In the genomic region with DNA sequence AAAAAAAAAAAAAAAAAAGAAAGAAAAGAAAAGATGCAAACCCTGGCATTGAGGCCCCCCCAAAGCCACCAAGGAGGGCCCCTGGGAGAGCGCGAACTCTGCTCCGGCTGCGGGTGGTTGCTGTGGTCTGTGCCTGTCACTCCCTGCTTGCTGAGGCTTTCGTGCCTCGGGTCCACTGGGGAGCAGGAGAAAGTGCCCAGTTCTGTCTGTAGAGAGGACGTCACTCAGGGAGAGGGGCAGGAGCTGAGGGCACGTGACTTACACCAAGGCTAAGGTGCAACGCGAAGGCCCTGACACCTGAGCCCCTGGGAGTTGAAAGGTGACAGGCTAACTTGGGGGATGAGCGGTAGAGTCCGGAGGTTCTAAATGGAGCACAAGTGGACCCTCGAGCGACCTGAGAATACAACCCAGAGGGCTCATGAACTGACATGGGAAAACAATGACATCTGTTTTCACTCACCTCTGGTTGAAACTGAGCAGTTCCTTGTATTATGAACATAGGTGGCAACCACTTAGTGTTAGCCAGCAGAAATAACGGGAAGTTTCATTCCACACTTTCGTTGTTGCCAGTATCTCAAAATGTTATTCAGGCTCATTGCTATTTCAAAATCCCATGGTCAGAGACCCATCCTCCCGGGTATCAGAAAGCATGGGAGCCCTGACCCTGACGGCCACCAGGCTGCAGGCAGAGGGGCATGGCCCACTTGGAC, we compare ENCODE assay signal across 8 cellular contexts.
DNase-seq lines count a peak whose midpoint lies in the region; ATAC-seq, FAIRE-seq and TF ChIP-seq lines count a peak whose summit lies in the region.

No MANE protein-coding gene starts in this region.

- H3K4me3 ChIP-seq in ACC112 (ENCODE audit: low read depth, low read length) (peak overlapping the region; percentile 43), astrocyte (ENCODE audit: insufficient read depth, low read depth, low read length) (peak overlapping the region; percentile 21), skeletal muscle tissue (ENCODE audit: low read length in 3 of 3) (peak overlapping the region; percentile 36 to 59 (median 45))

- H3K27me3 Mint-ChIP-seq in astrocyte (ENCODE audit: low read depth, unreplicated experiment): peaks cover 4% of the 10 kb centered on the region

- peak overlapping the region; percentile 82 for H3K4me2 ChIP-seq in astrocyte (ENCODE audit: low read length)

- peak overlapping the region; percentile 65 for H3K9ac ChIP-seq in astrocyte (ENCODE audit: low read length)
- peak overlapping the region in 1 of 3 donors; percentile 40 for H3K9ac ChIP-seq in skeletal muscle tissue (ENCODE audit: low read depth in 1 of 3, low read length in 3 of 3)

- no peaks in the 10 kb centered on the region for H4K20me1 ChIP-seq in astrocyte (ENCODE audit: insufficient read depth, low read length)

- H3K4me1 ChIP-seq in ACC112 (ENCODE audit: control insufficient read depth, insufficient read depth, low read length, unreplicated experiment) (peaks cover 12% of the 10 kb centered on the region), astrocyte (ENCODE audit: insufficient read depth, low read length) (peaks cover 11% of the 10 kb centered on the region), skeletal muscle tissue (ENCODE audit: control insufficient read depth in 3 of 3, insufficient read depth in 3 of 3, low read length in 3 of 3) (peaks cover 11 to 15% (median 14%) of the 10 kb centered on the region in 3 donors)

- H3K4me3 Mint-ChIP-seq in astrocyte (ENCODE audit: unreplicated experiment): no peak overlapping the region

- TF ChIP-seq CTCF in astrocyte (IDR thresholded peaks at IDR 0.05; ENCODE audit: insufficient read depth, low read depth, low read length): no peak

- FAIRE-seq in astrocyte (lab: Jason Lieb, UNC): no peak

- H3K9me3 ChIP-seq in astrocyte (ENCODE audit: insufficient read depth, low read depth, low read length) (no peaks in the 10 kb centered on the region), skeletal muscle tissue (ENCODE audit: control insufficient read depth in 3 of 3, low read length in 3 of 3) (no peaks in the 10 kb centered on the region)

- ATAC-seq in GM19372 (IDR thresholded peaks at IDR 0.05; ENCODE audit: low read depth, unreplicated experiment) (peak; percentile 6), HG03432 (IDR thresholded peaks at IDR 0.05; ENCODE audit: unreplicated experiment) (peak; percentile 39)

- no peaks in the 10 kb centered on the region for H3K36me3 Mint-ChIP-seq in astrocyte (ENCODE audit: low read depth, unreplicated experiment)

- peak overlapping the region; percentile 79 for H3K27ac ChIP-seq in ACC112 (ENCODE audit: low read depth, low read length)
- H3K27ac ChIP-seq in astrocyte (ENCODE audit: low read depth, low read length): no peak overlapping the region
- peak overlapping the region; percentile 36 for H3K27ac ChIP-seq in skeletal muscle tissue (ENCODE audit: low read depth, low read length)

- DNase-seq in astrocyte (ENCODE audit: low read depth) (no peak), erythroblast (lab: John Stamatoyannopoulos, UW) (no peak), NCI-H1694 (lab: John Stamatoyannopoulos, UW) (no peak)
- DNase-seq in central memory CD4-positive, alpha-beta T cell: no peak

- peak overlapping the region; percentile 66 for H3K27ac Mint-ChIP-seq in astrocyte (ENCODE audit: unreplicated experiment)

- TF ChIP-seq POLR2A in erythroblast (IDR thresholded peaks at IDR 0.05; ENCODE audit: low read length): no peak

- H3K79me2 ChIP-seq in ACC112 (ENCODE audit: control insufficient read depth, insufficient read depth, low read length, unreplicated experiment) (no peaks in the 10 kb centered on the region), astrocyte (ENCODE audit: insufficient read depth, low read length) (no peaks in the 10 kb centered on the region)

- H3K4me1 Mint-ChIP-seq in astrocyte (ENCODE audit: low read depth, unreplicated experiment): peaks cover 11% of the 10 kb centered on the region

- peaks cover 14% of the 10 kb centered on the region for H3K9me3 Mint-ChIP-seq in astrocyte (ENCODE audit: unreplicated experiment)

- no peaks in the 10 kb centered on the region for H3K36me3 ChIP-seq in ACC112 (ENCODE audit: insufficient read depth, low read length)
- H3K36me3 ChIP-seq in astrocyte (ENCODE audit: insufficient read depth, low read length): no peaks in the 10 kb centered on the region
- H3K36me3 ChIP-seq in skeletal muscle tissue (ENCODE audit: control insufficient read depth in 3 of 3, insufficient read depth in 3 of 3, low read length in 3 of 3): no peaks in the 10 kb centered on the region

- H3K27me3 ChIP-seq in ACC112 (ENCODE audit: insufficient read depth, low read length) (no peaks in the 10 kb centered on the region; the same call in 1 of the 2 replicates), astrocyte (ENCODE audit: insufficient read depth, low read length) (peaks cover 2% of the 10 kb centered on the region), skeletal muscle tissue (ENCODE audit: control insufficient read depth in 3 of 3, insufficient read depth in 3 of 3, low read length in 3 of 3) (peaks cover 0 to 5% (median 2%) of the 10 kb centered on the region in 3 donors)

- H2AFZ ChIP-seq in ACC112 (ENCODE audit: low read length, unreplicated experiment) (peak overlapping the region; percentile 36), astrocyte (ENCODE audit: low read depth, low read length) (peak overlapping the region; percentile 70)
